Comparison of ENCODE assay signal across 8 cellular contexts in the genomic region with DNA sequence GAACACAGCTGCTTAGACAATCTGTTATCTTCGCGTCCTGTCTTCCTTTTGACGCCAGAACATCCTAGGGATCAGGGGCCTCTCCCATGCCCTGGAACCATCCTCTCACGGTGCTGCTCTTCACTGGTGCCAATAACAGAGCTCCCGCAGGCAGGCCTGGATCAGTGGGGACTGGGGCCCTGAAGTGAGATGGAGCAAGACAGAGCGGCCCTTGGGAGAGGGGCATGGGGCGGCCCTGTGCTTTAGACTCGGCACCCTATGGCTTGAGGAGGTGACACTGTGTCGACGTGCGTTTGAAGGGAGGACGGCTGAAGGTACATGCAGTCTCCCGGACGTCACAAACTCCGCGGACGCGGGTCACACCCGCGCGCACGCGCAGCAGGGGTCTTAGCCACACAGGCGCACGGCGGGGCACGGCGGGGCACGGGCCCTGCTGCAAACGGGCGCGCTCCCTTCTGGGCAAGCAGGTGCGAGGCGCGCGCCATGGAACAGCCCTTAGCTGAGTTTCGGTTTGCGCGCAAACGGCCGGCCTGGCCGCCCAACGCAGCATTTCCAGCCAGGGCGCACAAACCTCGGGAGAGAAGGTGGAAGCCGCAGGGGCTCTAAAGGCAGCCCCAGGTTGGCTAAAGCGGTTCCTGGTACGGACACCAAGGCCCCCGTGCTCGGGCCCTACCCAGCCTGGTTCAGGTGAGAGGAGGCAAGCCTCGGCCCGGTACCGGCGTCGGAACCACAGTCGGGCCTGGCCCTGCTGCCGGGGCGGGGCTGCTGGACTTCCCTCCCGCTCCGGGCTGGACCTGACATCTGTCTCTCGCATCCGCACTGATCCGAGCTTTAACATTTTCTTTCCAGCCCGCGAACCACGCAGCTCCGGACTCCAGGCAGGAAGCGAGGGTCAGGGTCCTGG. TPM values are rescaled to one million over a fixed set of nuclear protein-coding genes. Genes with fewer than 3 reads are reported as not detected.
A peak's percentile ranks its signal among the peaks of the same experiment; 100 is the strongest.
DNase-seq lines count a peak whose midpoint lies in the region; ATAC-seq and TF ChIP-seq lines count a peak whose summit lies in the region.

No MANE protein-coding gene starts in this region.

- no peak for TF ChIP-seq RAD21 in Ishikawa (IDR thresholded peaks at IDR 0.05; ENCODE audit: low read depth)

- H3K4me1 ChIP-seq in lower lobe of right lung = peaks cover 9% of the 10 kb centered on the region
- no peaks in the 10 kb centered on the region for H3K4me1 ChIP-seq in ovary (ENCODE audit: insufficient read depth)

- no peak overlapping the region for H3K27ac ChIP-seq in lower lobe of right lung
- no peak overlapping the region for H3K27ac ChIP-seq in ovary

- H3K36me3 ChIP-seq in lower lobe of right lung (no peaks in the 10 kb centered on the region), ovary (no peaks in the 10 kb centered on the region)

- in situ Hi-C loops in astrocyte of the cerebellum (cut with HindIII; ENCODE audit: low sequenced_read_pairs) = no loop called here

- H3K9me3 ChIP-seq in lower lobe of right lung (no peaks in the 10 kb centered on the region), ovary (no peaks in the 10 kb centered on the region)

- ATAC-seq in lower lobe of right lung = peak; percentile 31 to 32
- no peak for ATAC-seq in HG02798 (IDR thresholded peaks at IDR 0.05; ENCODE audit: poor library complexity, unreplicated experiment)
- no peak for ATAC-seq in GM18909 (IDR thresholded peaks at IDR 0.05; ENCODE audit: poor library complexity, unreplicated experiment)

- WGBS in ovary, 3 donors = 1 to 2% (median 1%) methylated on average over 57 to 68 of the region's 68 CpGs

- DNase-seq in COLO668 (lab: John Stamatoyannopoulos, UW; ENCODE audit: unreplicated experiment) (peak; percentile 81), astrocyte of the cerebellum (ENCODE audit: low read depth) (no peak), lower lobe of right lung (no peak), ovary (no peak)
- DNase-seq in activated CD4-positive, CD25-positive, alpha-beta regulatory T cell treated with anti-CD3 and anti-CD28 coated beads, Interleukin-2, amount 50 U/mL, for 72 hours = no peak

- TF ChIP-seq EP300 in Ishikawa (IDR thresholded peaks at IDR 0.05; ENCODE audit: borderline replicate concordance) (no peak), ovary (IDR thresholded peaks at IDR 0.05) (no peak)

- TF ChIP-seq CTCF in astrocyte of the cerebellum (IDR thresholded peaks at IDR 0.05; ENCODE audit: low read depth, low read length, missing control alignments) (no peak), lower lobe of right lung (IDR thresholded peaks at IDR 0.05) (no peak), ovary (IDR thresholded peaks at IDR 0.05) (no peak)

- TF ChIP-seq POLR2A in ovary (IDR thresholded peaks at IDR 0.05) = no peak

- H3K27me3 ChIP-seq in lower lobe of right lung (ENCODE audit: low read depth) (peaks cover 55% of the 10 kb centered on the region), ovary (no peaks in the 10 kb centered on the region)

- peak overlapping the region; percentile 34 for H3K4me3 ChIP-seq in astrocyte of the cerebellum (ENCODE audit: low read depth, low read length)
- H3K4me3 ChIP-seq in lower lobe of right lung = peak overlapping the region; percentile 42
- no peak overlapping the region for H3K4me3 ChIP-seq in ovary

- intact Hi-C loops in lower lobe of right lung (cut with DNase I) = no loop called here
- intact Hi-C loops in ovary (cut with DNase I) = no loop called here

TF ChIP-seq in Ishikawa, 13 proteins besides CTCF, POLR2A, EP300 and RAD21:
- TF ChIP-seq TCF12 (IDR thresholded peaks at IDR 0.05; ENCODE audit: low read depth) (no peak), ZBTB7A (IDR thresholded peaks at IDR 0.05; ENCODE audit: low read depth) (no peak)
- TF ChIP-seq, protein P1, sequence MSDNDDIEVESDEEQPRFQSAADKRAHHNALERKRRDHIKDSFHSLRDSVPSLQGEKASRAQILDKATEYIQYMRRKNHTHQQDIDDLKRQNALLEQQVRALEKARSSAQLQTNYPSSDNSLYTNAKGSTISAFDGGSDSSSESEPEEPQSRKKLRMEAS (IDR thresholded peaks at IDR 0.05) = peak; percentile 77
TF ChIP-seq in Ishikawa: peak in this region for 1.

RNA-seq across cellular contexts. Expression of a gene that starts 16.5 kb away (rescaled TPM):
- total RNA-seq in lower lobe of right lung = not detected
- total RNA-seq in ovary = under 1 TPM in 1 of 7 donors, not detected in 6; 0.71 TPM
- polyA plus RNA-seq in ovary = under 1 TPM in 1 of 2 donors, not detected in 1; 0.28 TPM

Comparison
In these comparisons a context has a peak if more than half of its experiments do, and no peak if none do; other contexts are left out.
1. ATAC-seq: peak in lower lobe of right lung (2 of 2); none in HG02798 (single experiment) and GM18909 (single experiment).